ENCODE assay signal across 8 cellular contexts in genomic region chr5:174910245-174910737, GRCh38.
DNase-seq lines count a peak whose midpoint lies in the region; ATAC-seq and TF ChIP-seq lines count a peak whose summit lies in the region.

No MANE protein-coding gene starts in this region.

- H3K4me2 ChIP-seq in OCI-LY1 (ENCODE audit: low read length): no peak overlapping the region

- H3K27ac ChIP-seq in OCI-LY1 (ENCODE audit: low read depth, low read length, poor library complexity, severe bottlenecking) (no peak overlapping the region), tibial nerve (no peak overlapping the region)

- peaks cover 4% of the 10 kb centered on the region for H3K4me1 Mint-ChIP-seq in CD14-positive monocyte
- H3K4me1 Mint-ChIP-seq in activated T-cell treated with anti-CD3 and anti-CD28 coated beads, Interleukin-2, amount 50 U/mL, for 4 hours (ENCODE audit: low read depth): no peaks in the 10 kb centered on the region

- no peak overlapping the region for H3K4me3 ChIP-seq in OCI-LY1 (ENCODE audit: low read depth, low read length, poor library complexity, severe bottlenecking)
- peak overlapping the region in 1 of 4 donors; percentile 5 for H3K4me3 ChIP-seq in tibial nerve

- H3K36me3 Mint-ChIP-seq in CD14-positive monocyte: no peaks in the 10 kb centered on the region
- H3K36me3 Mint-ChIP-seq in activated T-cell treated with anti-CD3 and anti-CD28 coated beads, Interleukin-2, amount 50 U/mL, for 4 hours (ENCODE audit: insufficient read depth): no peaks in the 10 kb centered on the region

- H2AFZ ChIP-seq in OCI-LY1 (ENCODE audit: low read length): no peak overlapping the region

- H3K36me3 ChIP-seq in OCI-LY1 (ENCODE audit: insufficient read depth, low read length) (no peaks in the 10 kb centered on the region), tibial nerve (no peaks in the 10 kb centered on the region)

- H3K9me2 ChIP-seq in OCI-LY1 (ENCODE audit: low read depth, low read length): no peaks in the 10 kb centered on the region

- DNase-seq in CD14-positive monocyte (ENCODE audit: low spot score) (peak; percentile 60), GM19240 (ENCODE audit: insufficient read length, low spot score) (peak; percentile 52), fibroblast of the conjunctiva (ENCODE audit: low read depth) (peak; percentile 33), omental fat pad (ENCODE audit: low spot score) (no peak), tibial nerve (ENCODE audit: low spot score in 2 of 2) (peak in 1 of 2 donors; percentile 52)
- peak; percentile 19 for DNase-seq in activated T-cell treated with anti-CD3 and anti-CD28 coated beads, Interleukin-2, amount 50 U/mL, for 4 hours

- peaks cover 2 to 15% (median 13%) of the 10 kb centered on the region in 3 donors for H3K27me3 Mint-ChIP-seq in CD14-positive monocyte (ENCODE audit: low read depth in 3 of 3)
- peaks cover 21% of the 10 kb centered on the region for H3K27me3 Mint-ChIP-seq in activated T-cell treated with anti-CD3 and anti-CD28 coated beads, Interleukin-2, amount 50 U/mL, for 4 hours (ENCODE audit: low read depth)

- peak; percentile 70 for ATAC-seq in HG03521 (IDR thresholded peaks at IDR 0.05; ENCODE audit: unreplicated experiment)
- peak; percentile 82 to 88 for ATAC-seq in activated T-cell treated with anti-CD3 and anti-CD28 coated beads, Interleukin-2, amount 50 U/mL, for 4 hours
- ATAC-seq in omental fat pad (ENCODE audit: low FRiP score): peak; percentile 92

- TF ChIP-seq CTCF in CD14-positive monocyte (IDR thresholded peaks at IDR 0.05): peak; percentile 90
- peak; percentile 77 for TF ChIP-seq CTCF in OCI-LY1 (IDR thresholded peaks at IDR 0.05; ENCODE audit: low read length)
- TF ChIP-seq CTCF in omental fat pad (IDR thresholded peaks at IDR 0.05): peak in 1 of 3 donors; percentile 32
- TF ChIP-seq CTCF in tibial nerve (IDR thresholded peaks at IDR 0.05): peak; percentile 56 to 87 (median 66)

- H3K4me1 ChIP-seq in OCI-LY1 (ENCODE audit: insufficient read depth, low read length, severe bottlenecking) (no peaks in the 10 kb centered on the region), tibial nerve (peaks cover 0 to 3% (median 2%) of the 10 kb centered on the region in 4 donors)

- H4K20me1 ChIP-seq in OCI-LY1 (ENCODE audit: insufficient read depth, low read length): no peaks in the 10 kb centered on the region

- H3K27me3 ChIP-seq in OCI-LY1 (ENCODE audit: insufficient read depth, low read length) (no peaks in the 10 kb centered on the region), tibial nerve (no peaks in the 10 kb centered on the region)

- H3K27ac Mint-ChIP-seq in CD14-positive monocyte: no peak overlapping the region

- H3K9ac ChIP-seq in OCI-LY1 (ENCODE audit: low read length): no peak overlapping the region

- TF ChIP-seq EP300 in tibial nerve (IDR thresholded peaks at IDR 0.05): no peak

- intact Hi-C loops in CD14-positive monocyte (cut with micrococcal nuclease): no loop called here

- H3K4me3 Mint-ChIP-seq in CD14-positive monocyte: peak overlapping the region in 1 of 2 donors; percentile 1
- no peak overlapping the region for H3K4me3 Mint-ChIP-seq in activated T-cell treated with anti-CD3 and anti-CD28 coated beads, Interleukin-2, amount 50 U/mL, for 4 hours

- 3 to 4% methylated on average over 17 of the region's 17 CpGs for WGBS in tibial nerve, 2 donors

- no peaks in the 10 kb centered on the region for H3F3A ChIP-seq in OCI-LY1 (ENCODE audit: insufficient read depth, low read length)

- no peaks in the 10 kb centered on the region for H3K79me2 ChIP-seq in OCI-LY1 (ENCODE audit: insufficient read depth, low read length)

- no peak for TF ChIP-seq POLR2A in tibial nerve (IDR thresholded peaks at IDR 0.05)

- H3K9me3 ChIP-seq in OCI-LY1 (ENCODE audit: low read length) (no peaks in the 10 kb centered on the region), tibial nerve (peaks cover 0 to 8% (median 0%) of the 10 kb centered on the region in 4 donors)

- H3K9me3 Mint-ChIP-seq in CD14-positive monocyte: peaks cover 0 to 3% (median 0%) of the 10 kb centered on the region in 7 donors
- H3K9me3 Mint-ChIP-seq in activated T-cell treated with anti-CD3 and anti-CD28 coated beads, Interleukin-2, amount 50 U/mL, for 4 hours: no peaks in the 10 kb centered on the region
